Comparison of ENCODE assay signal across 8 cellular contexts in the genomic region with DNA sequence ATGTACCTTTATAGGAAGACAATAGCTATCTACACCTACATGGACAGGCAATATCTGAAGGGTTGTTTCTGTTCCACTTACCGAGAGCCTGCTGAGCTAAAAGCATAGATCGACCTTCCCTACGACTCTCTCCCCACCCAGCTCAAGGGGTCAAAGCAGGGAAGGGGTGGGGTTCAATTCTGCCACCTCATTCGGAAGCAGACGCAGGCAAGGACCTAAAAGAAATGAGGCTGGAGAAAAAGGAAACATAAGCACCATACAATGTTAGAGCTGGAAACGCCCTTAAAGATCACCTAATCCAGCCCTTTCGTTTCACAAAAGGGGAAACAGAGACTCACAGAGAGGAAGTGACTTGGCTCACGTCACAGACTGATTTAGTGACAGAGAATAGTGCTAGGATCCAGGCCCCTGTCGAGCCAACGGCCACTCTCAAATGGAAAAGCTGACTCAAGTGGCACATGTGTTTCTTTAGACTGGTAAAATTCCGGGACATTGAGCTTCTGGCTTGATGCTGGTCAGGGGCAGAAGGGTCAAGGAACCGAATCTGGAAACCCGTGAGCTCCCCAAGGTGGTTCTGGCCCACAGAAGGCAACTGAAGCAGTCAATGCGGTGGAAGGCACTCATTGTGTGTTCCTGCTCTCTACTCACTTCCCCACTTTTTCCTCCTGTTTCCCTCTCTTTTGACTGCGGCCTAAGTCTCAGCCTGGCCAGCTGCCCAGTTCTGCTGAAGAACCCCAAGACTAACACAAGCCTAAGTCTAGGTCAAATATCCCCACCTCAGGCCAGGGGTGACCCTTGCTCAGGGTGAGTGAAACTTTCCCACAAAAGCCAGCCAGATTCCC. TPM values are rescaled to one million over a fixed set of nuclear protein-coding genes. Genes with fewer than 3 reads are reported as not detected.
DNase-seq lines count a peak whose midpoint lies in the region; ATAC-seq and TF ChIP-seq lines count a peak whose summit lies in the region.

No MANE protein-coding gene starts in this region.

- H3K36me3 ChIP-seq in transverse colon = no peaks in the 10 kb centered on the region

- no peak for TF ChIP-seq EP300 in transverse colon (IDR thresholded peaks at IDR 0.05; ENCODE audit: low read depth)

- H3K27ac Mint-ChIP-seq in activated naive CD4-positive, alpha-beta T cell treated with anti-CD3 and anti-CD28 coated beads, Interleukin-2, amount 50 U/mL, for 72 hours = peak overlapping the region; percentile 96 to 97

- ATAC-seq in GM21619 (IDR thresholded peaks at IDR 0.05; ENCODE audit: unreplicated experiment) = peak; percentile 43
- peak; percentile 49 to 63 for ATAC-seq in activated naive CD4-positive, alpha-beta T cell treated with anti-CD3 and anti-CD28 coated beads, Interleukin-2, amount 50 U/mL, for 72 hours

- TF ChIP-seq POLR2A in transverse colon (IDR thresholded peaks at IDR 0.05) = no peak

- intact Hi-C loops in transverse colon (cut with DNase I; ENCODE audit: low total_unique reads) = no loop called here
- intact Hi-C loops in posterior cingulate gyrus (cut with DNase I) = no loop called here

- no peaks in the 10 kb centered on the region for H3K27me3 ChIP-seq in transverse colon

- H3K9me3 Mint-ChIP-seq in activated naive CD4-positive, alpha-beta T cell treated with anti-CD3 and anti-CD28 coated beads, Interleukin-2, amount 50 U/mL, for 72 hours = no peaks in the 10 kb centered on the region

- H3K9me3 ChIP-seq in transverse colon = no peaks in the 10 kb centered on the region

- H3K36me3 Mint-ChIP-seq in activated naive CD4-positive, alpha-beta T cell treated with anti-CD3 and anti-CD28 coated beads, Interleukin-2, amount 50 U/mL, for 72 hours = peaks cover 7 to 22% of the 10 kb centered on the region in 2 donors

- WGBS in transverse colon (ENCODE audit: low coverage in 1 of 2), 2 donors = 58% methylated on average over 15 of the region's 15 CpGs; no CpG with 5 or more reads in 1 of the 2 donors

- TF ChIP-seq CTCF in GM12864 (IDR thresholded peaks at IDR 0.05; ENCODE audit: low read depth, low read length, missing control alignments) = no peak
- TF ChIP-seq CTCF in transverse colon (IDR thresholded peaks at IDR 0.05) = no peak

- peaks cover 0 to 11% (median 4%) of the 10 kb centered on the region in 4 donors for H3K4me1 ChIP-seq in transverse colon

- in situ Hi-C loops in transverse colon (cut with MboI; ENCODE audit: low pct_ligation_motif_present in 1 of 4, low pct_unique_long_range_greater_than_20kb in 1 of 4, low sequenced_read_pairs in 3 of 4) = no loop called here

- peak overlapping the region; percentile 39 for H3K4me3 ChIP-seq in GM12864 (ENCODE audit: low read depth, low read length)
- H3K4me3 ChIP-seq in transverse colon = no peak overlapping the region

- DNase-seq in GM12864 (ENCODE audit: low read depth) (no peak), NCI-H345 (lab: John Stamatoyannopoulos, UW) (peak; percentile 77), lung microvascular endothelial cell (ENCODE audit: low read depth in 2 of 2) (peak; percentile 58 to 94), transverse colon (no peak), posterior cingulate gyrus (no peak), SW480 (ENCODE audit: low spot score) (no peak)
- DNase-seq in activated naive CD4-positive, alpha-beta T cell treated with anti-CD3 and anti-CD28 coated beads, Interleukin-2, amount 50 U/mL, for 72 hours (ENCODE audit: low spot score in 2 of 2) = peak in 1 of 2 donors; percentile 67

- peak overlapping the region; percentile 74 to 93 (median 82) for H3K27ac ChIP-seq in transverse colon

RNA-seq across cellular contexts. Expression of a gene that starts 7.5 kb away (rescaled TPM):
- total RNA-seq in activated naive CD4-positive, alpha-beta T cell treated with anti-CD3 and anti-CD28 coated beads, Interleukin-2, amount 50 U/mL, for 72 hours = 100 to 1,000 TPM; 110 to 233 TPM
- 16.1 and 16.3 TPM in 2 replicates for total RNA-seq in lung microvascular endothelial cell
- 10 to 100 TPM in 3 of 4 donors, 1 to 10 TPM in 1; 9.4 to 88.2 (median 21.8) TPM for total RNA-seq in transverse colon

Comparison
In these comparisons a context has a peak if more than half of its experiments do, and no peak if none do; other contexts are left out.
1. DNase-seq: peak in NCI-H345 (single experiment) and lung microvascular endothelial cell (2 of 2); none in GM12864 (single experiment), transverse colon (single experiment), posterior cingulate gyrus (0 of 10) and SW480 (single experiment).